12 cellular contexts compared by ENCODE assay signal in the genomic region with DNA sequence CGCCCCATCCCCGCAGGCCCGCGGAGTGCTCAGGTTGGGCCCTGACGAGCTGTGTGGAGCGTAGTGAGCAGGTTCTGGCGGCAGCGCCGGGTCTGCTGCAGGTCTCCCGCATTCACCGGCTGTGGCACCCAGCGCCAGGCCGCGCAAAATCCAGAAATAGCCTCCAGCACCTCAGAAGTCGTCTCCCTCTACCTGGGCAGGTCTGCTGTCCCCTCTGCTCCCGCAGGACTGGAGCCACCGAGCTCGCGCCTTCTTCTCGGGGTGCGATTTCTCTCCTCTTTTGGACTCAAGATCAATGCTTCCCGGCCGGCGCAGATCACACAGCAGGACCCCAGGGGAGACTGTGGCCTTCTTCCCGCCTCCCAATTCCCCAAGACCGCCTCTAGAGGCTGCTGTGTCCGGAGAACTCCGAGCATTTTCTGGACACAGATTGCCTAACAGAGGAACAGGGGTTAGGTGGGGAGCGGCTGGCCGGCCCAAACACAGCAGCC. TPM values are rescaled to one million over a fixed set of nuclear protein-coding genes. Genes with fewer than 3 reads are reported as not detected.
DNase-seq lines count a peak whose midpoint lies in the region; ATAC-seq and TF ChIP-seq lines count a peak whose summit lies in the region.
"Had no signal": no experiment of that assay in that cellular context is flagged by ENCODE, and none has a peak within 500 bp of the region (broad histone marks: within the 10 kb centered on the region; RNA-seq: fewer than 3 reads in every experiment).

No MANE protein-coding gene starts in this region.

- no peaks in the 10 kb centered on the region for H3K79me2 ChIP-seq in Karpas-422 (ENCODE audit: low read length)
- H3K79me2 ChIP-seq in osteoblast (ENCODE audit: insufficient read depth, low read length): no peaks in the 10 kb centered on the region

- H3K36me3 ChIP-seq in Karpas-422 (ENCODE audit: insufficient read depth, low read length): no peaks in the 10 kb centered on the region
- no peaks in the 10 kb centered on the region for H3K36me3 ChIP-seq in osteoblast (ENCODE audit: insufficient read depth, low read length)
- H3K36me3 ChIP-seq: neutrophil had no signal

- peaks cover 23% of the 10 kb centered on the region for H3K27me3 Mint-ChIP-seq in endothelial cell (ENCODE audit: unreplicated experiment)

- H3K4me1 ChIP-seq in Karpas-422 (ENCODE audit: low read length) (no peaks in the 10 kb centered on the region), osteoblast (ENCODE audit: insufficient read depth, low read length) (peaks cover 7% of the 10 kb centered on the region)

- ATAC-seq in GM18858 (IDR thresholded peaks at IDR 0.05; ENCODE audit: unreplicated experiment) (no peak), HG02973 (IDR thresholded peaks at IDR 0.05; ENCODE audit: unreplicated experiment) (no peak)

- no peaks in the 10 kb centered on the region for H3K27me3 ChIP-seq in Karpas-422 (ENCODE audit: low read length)
- peaks cover 87% of the 10 kb centered on the region for H3K27me3 ChIP-seq in osteoblast (ENCODE audit: insufficient read depth, low read length)

- H2AFZ ChIP-seq in Karpas-422 (ENCODE audit: low read length) (no peak overlapping the region), osteoblast (ENCODE audit: low read length) (no peak overlapping the region)

- H3K4me3 ChIP-seq in Karpas-422 (ENCODE audit: low read length) (no peak overlapping the region), osteoblast (ENCODE audit: insufficient read depth, low read length) (no peak overlapping the region)

- no peak overlapping the region for H3K4me3 Mint-ChIP-seq in endothelial cell (ENCODE audit: unreplicated experiment)

- H3K4me2 ChIP-seq in Karpas-422 (ENCODE audit: low read depth, low read length, poor library complexity, severe bottlenecking): no peak overlapping the region
- no peak overlapping the region for H3K4me2 ChIP-seq in osteoblast (ENCODE audit: insufficient read depth, low read length)

- H3K9ac ChIP-seq in Karpas-422 (ENCODE audit: low read length): no peak overlapping the region

- TF ChIP-seq CTCF in endothelial cell (IDR thresholded peaks at IDR 0.05; ENCODE audit: unreplicated experiment) (no peak), osteoblast (IDR thresholded peaks at IDR 0.05; ENCODE audit: extremely low read depth, low read depth, low read length) (peak; percentile 43)

- H3K9me2 ChIP-seq in Karpas-422 (replicated peaks; ENCODE audit: insufficient read depth, low read length): no peaks in the 10 kb centered on the region

- H4K20me1 ChIP-seq in Karpas-422 (ENCODE audit: insufficient read depth, low read depth, low read length) (no peaks in the 10 kb centered on the region), osteoblast (ENCODE audit: insufficient read depth, low read length) (no peaks in the 10 kb centered on the region)

- H3K4me1 Mint-ChIP-seq in endothelial cell (ENCODE audit: unreplicated experiment): peaks cover 52% of the 10 kb centered on the region

- H3K9me3 ChIP-seq in Karpas-422 (ENCODE audit: low read length) (no peaks in the 10 kb centered on the region), osteoblast (ENCODE audit: low read depth, low read length) (no peaks in the 10 kb centered on the region)
- H3K9me3 ChIP-seq: neutrophil had no signal

- H3K9me3 Mint-ChIP-seq in endothelial cell (ENCODE audit: unreplicated experiment): no peaks in the 10 kb centered on the region

- peaks cover 34% of the 10 kb centered on the region for H3K36me3 Mint-ChIP-seq in endothelial cell (ENCODE audit: low read depth, unreplicated experiment)

- H3K27ac ChIP-seq in Karpas-422 (ENCODE audit: low read length): no peak overlapping the region
- H3K27ac ChIP-seq in osteoblast (ENCODE audit: low read depth, low read length): no peak overlapping the region
- H3K27ac ChIP-seq: neutrophil had no signal

- peak; percentile 49 for DNase-seq in ELR (ENCODE audit: low read depth)
- peak; percentile 12 for DNase-seq in Karpas-422
- peak; percentile 59 for DNase-seq in endothelial cell (ENCODE audit: low spot score)
- DNase-seq in osteoblast (ENCODE audit: insufficient read length, low spot score, missing footprints): peak; percentile 91
- DNase-seq in activated T-cell treated with anti-CD3 and anti-CD28 coated beads for 4 hours: no peak
- DNase-seq: NCI-H226; stimulated activated CD4-positive, alpha-beta T cell treated with anti-CD3 and anti-CD28 coated beads, Interleukin-4, amount 100 ng/mL, for 24 hours; substantia nigra; SW 1271 had no signal

- H3K27ac Mint-ChIP-seq in endothelial cell (ENCODE audit: unreplicated experiment): no peak overlapping the region

RNA-seq across cellular contexts. Expression of a gene that starts 8.4 kb away (rescaled TPM):
- not detected in 2 replicates for total RNA-seq in Karpas-422 (2014; rRNA removed; shearing (Covaris generic); ENCODE audit: low replicate concordance)
- total RNA-seq in endothelial cell (ENCODE audit: unreplicated experiment) (31.0 TPM), osteoblast (not detected in 2 replicates)

Comparison
In these comparisons a context has a peak if more than half of its experiments do, and no peak if none do; other contexts are left out.
1. RNA of a gene that starts 8.4 kb away (total RNA-seq): 31.0 TPM in endothelial cell (single experiment); not detected in Karpas-422 and not detected in osteoblast; every median in the first group is over 10 times any median in the second.